Comparison of ENCODE assay signal across 8 cellular contexts in genomic region chr19:13212759-13213330, GRCh38.
DNase-seq lines count a peak whose midpoint lies in the region; ATAC-seq and TF ChIP-seq lines count a peak whose summit lies in the region.

No MANE protein-coding gene starts in this region.

- H3K4me3 ChIP-seq in BE2C (ENCODE audit: low read depth, low read length) (no peak overlapping the region), HFF-Myc (replicated peaks; ENCODE audit: low read depth, low read length) (no peak overlapping the region), SK-N-SH (ENCODE audit: low read depth in 2 of 2, low read length in 1 of 2) (no peak overlapping the region)

- H3K4me2 ChIP-seq in SK-N-SH, result no peak overlapping the region

- H3K9me2 ChIP-seq in SK-N-SH, result no peaks in the 10 kb centered on the region

- CTCF ChIA-PET in SK-N-SH (lab: Yijun Ruan, JAX), result interaction anchor here (0.7 to 1.6 kb wide), 5 partner anchors 10 to 377 kb away, joined by 3 to 7 read pairs (median 4); partner anchors contain the start of genes IER2 and STX10

- TF ChIP-seq RAD21 in SK-N-SH (IDR thresholded peaks at IDR 0.05; ENCODE audit: low read length), result peak; percentile 29; the same call in 1 of the 2 replicates

- no peaks in the 10 kb centered on the region for H3K4me1 ChIP-seq in BE2C
- H3K4me1 ChIP-seq in SK-N-SH (ENCODE audit: control insufficient read depth in 1 of 2, insufficient read depth in 2 of 2, low read depth in 1 of 2, low read length in 1 of 2), result no peaks in the 10 kb centered on the region

- peak; percentile 73 for TF ChIP-seq CTCF in BE2C (IDR thresholded peaks at IDR 0.05; ENCODE audit: low read depth, low read length)
- TF ChIP-seq CTCF in HFF-Myc (IDR thresholded peaks at IDR 0.05; ENCODE audit: low read depth, low read length, missing control alignments), result peak; percentile 71
- TF ChIP-seq CTCF in SK-N-SH (IDR thresholded peaks at IDR 0.05), result peak; percentile 66

- H3K36me3 ChIP-seq in BE2C (no peaks in the 10 kb centered on the region), SK-N-SH (replicated peaks in 1 of 2; ENCODE audit: control insufficient read depth in 1 of 2, insufficient read depth in 2 of 2, low read length in 1 of 2) (no peaks in the 10 kb centered on the region)

- 27% methylated on average over 7 of the region's 7 CpGs for WGBS in SK-N-SH (ENCODE audit: low lambda C conversion rate)

- no peaks in the 10 kb centered on the region for H3F3A ChIP-seq in SK-N-SH (replicated peaks; ENCODE audit: insufficient read depth)

- H2AFZ ChIP-seq in SK-N-SH (ENCODE audit: low read depth), result no peak overlapping the region

- H3K9me3 ChIP-seq in BE2C (no peaks in the 10 kb centered on the region), SK-N-SH (no peaks in the 10 kb centered on the region)

- no peaks in the 10 kb centered on the region for H3K27me3 ChIP-seq in BE2C
- no peaks in the 10 kb centered on the region for H3K27me3 ChIP-seq in SK-N-SH (ENCODE audit: insufficient read depth)

- ATAC-seq in left ventricle myocardium superior (peak; percentile 37), HG03432 (IDR thresholded peaks at IDR 0.05; ENCODE audit: unreplicated experiment) (no peak)

- H3K9ac ChIP-seq in SK-N-SH, result no peak overlapping the region

- intact Hi-C loops in left ventricle myocardium superior (cut with micrococcal nuclease), result no loop called here

- no peaks in the 10 kb centered on the region for H3K79me2 ChIP-seq in SK-N-SH (ENCODE audit: insufficient read depth)

- H3K27ac ChIP-seq in SK-N-SH (ENCODE audit: low read depth in 2 of 2, low read length in 1 of 2), result no peak overlapping the region

- POLR2A ChIA-PET in SK-N-SH (lab: Yijun Ruan, JAX), result no interaction called here

- no peaks in the 10 kb centered on the region for H4K20me1 ChIP-seq in SK-N-SH (ENCODE audit: insufficient read depth)

- DNase-seq in BE2C, result peak; percentile 75
- DNase-seq in HFF-Myc (ENCODE audit: extremely low read depth, low read depth), result peak; percentile 21
- peak; percentile 72 for DNase-seq in SK-N-SH
- DNase-seq in activated naive CD4-positive, alpha-beta T cell (lab: John Stamatoyannopoulos, UW), result peak; percentile 29 to 68 (median 54)
- DNase-seq in left ventricle myocardium superior, result peak; percentile 66
- DNase-seq in stimulated activated CD4-positive, alpha-beta T cell treated with anti-CD3 and anti-CD28 coated beads, Interleukin-15, amount 100 ng/mL, for 1 hour (ENCODE audit: low read depth in 1 of 2, low spot score in 1 of 2), result peak; percentile 43 to 61
- DNase-seq in cerebellar nuclear complex (lab: John Stamatoyannopoulos, UW), result no peak

- TF ChIP-seq EP300 in SK-N-SH (IDR thresholded peaks at IDR 0.05; ENCODE audit: borderline replicate concordance in 1 of 2, low read depth in 1 of 2, low read length in 1 of 2), result no peak

TF ChIP-seq in SK-N-SH, 30 proteins besides CTCF, POLR2A, EP300 and RAD21:
- TF ChIP-seq TCF12 (IDR thresholded peaks at IDR 0.05) (no peak), SMC3 (IDR thresholded peaks at IDR 0.05; ENCODE audit: low read depth, low read length) (peak; percentile 39), ELF1 (IDR thresholded peaks at IDR 0.05) (no peak)

Comparison
In these comparisons a context has a peak if more than half of its experiments do, and no peak if none do; other contexts are left out.
1. DNase-seq: peak in BE2C (single experiment), HFF-Myc (single experiment), SK-N-SH (single experiment), activated naive CD4-positive, alpha-beta T cell (4 of 4), left ventricle myocardium superior (single experiment) and stimulated activated CD4-positive, alpha-beta T cell treated with anti-CD3 and anti-CD28 coated beads, Interleukin-15, amount 100 ng/mL, for 1 hour (2 of 2); none in cerebellar nuclear complex (0 of 2).
2. Peak in every context shown above with its lines, with median percentiles within 50 percentile points of each other: CTCF ChIP-seq.